In genomic region chr19:38701455-38702063, GRCh38 we compare ENCODE assay signal across 13 cellular contexts. TPM values are rescaled to one million over a fixed set of nuclear protein-coding genes. Genes with fewer than 3 reads are reported as not detected.
A peak's percentile ranks its signal among the peaks of the same experiment; 100 is the strongest.
DNase-seq lines count a peak whose midpoint lies in the region; TF ChIP-seq lines count a peak whose summit lies in the region.
"Had no signal": no experiment of that assay in that cellular context is flagged by ENCODE, and none has a peak within 500 bp of the region (broad histone marks: within the 10 kb centered on the region; RNA-seq: fewer than 3 reads in every experiment).

No MANE protein-coding gene starts in this region.

- no peaks in the 10 kb centered on the region for H3K27me3 Mint-ChIP-seq in neural progenitor cell (ENCODE audit: insufficient read depth, low read depth)
- no peaks in the 10 kb centered on the region for H3K27me3 Mint-ChIP-seq in activated naive CD8-positive, alpha-beta T cell treated with anti-CD3 and anti-CD28 coated beads for 36 hours
- H3K27me3 Mint-ChIP-seq: effector memory CD8-positive, alpha-beta T cell had no signal

- H4K20me1 ChIP-seq in mammary epithelial cell (ENCODE audit: insufficient read depth, low read length) (no peaks in the 10 kb centered on the region), neural progenitor cell (ENCODE audit: low read depth) (peaks cover 39% of the 10 kb centered on the region)

- DNase-seq in breast epithelium (ENCODE audit: low spot score in 2 of 2) (no peak), mammary epithelial cell (no peak), fibroblast of gingiva (ENCODE audit: low read depth) (peak; percentile 85), neuronal stem cell (ENCODE audit: low spot score) (no peak), uterus (no peak), neural progenitor cell (ENCODE audit: low spot score) (no peak), T-helper 1 cell (no peak)
- DNase-seq in activated naive CD8-positive, alpha-beta T cell treated with anti-CD3 and anti-CD28 coated beads for 36 hours, result no peak
- DNase-seq: activated CD4-positive, alpha-beta T cell treated with anti-CD3 and anti-CD28 coated beads for 48 hours; effector memory CD8-positive, alpha-beta T cell; NCI-H345 had no signal

- no peak overlapping the region for H3K14ac ChIP-seq in neuronal stem cell (ENCODE audit: low read length)

- H3K27ac Mint-ChIP-seq in neural progenitor cell, result no peak overlapping the region
- no peak overlapping the region for H3K27ac Mint-ChIP-seq in activated naive CD8-positive, alpha-beta T cell treated with anti-CD3 and anti-CD28 coated beads for 36 hours

- BruUV-seq in mammary epithelial cell (replicated peaks; lab: Mats Ljungman, UMichigan), result no TSS peak

- H3K27ac ChIP-seq in breast epithelium (peak overlapping the region; percentile 85 to 99), mammary epithelial cell (ENCODE audit: insufficient read depth, low read depth, low read length) (no peak overlapping the region), neuronal stem cell (replicated peaks; ENCODE audit: low read length) (no peak overlapping the region), uterus (peak overlapping the region; percentile 95 to 100), neural progenitor cell (no peak overlapping the region)
- H3K27ac ChIP-seq: 22Rv1 had no signal

- H3K79me2 ChIP-seq in mammary epithelial cell (ENCODE audit: insufficient read depth, low read length) (peaks cover 98% of the 10 kb centered on the region), neural progenitor cell (ENCODE audit: low read depth) (peaks cover 41% of the 10 kb centered on the region)

- in situ Hi-C loops in mammary epithelial cell (cut with MboI; ENCODE audit: low sequenced_read_pairs in 2 of 2), result no loop called here

- CTCF ChIA-PET in mammary epithelial cell (lab: Charles Lee; ENCODE audit: low non-redundant PET), result interaction anchor here (0.7 kb wide), 1 partner anchor 234 kb away, joined by 5 read pairs; no protein-coding TSS in a partner anchor

- no peak overlapping the region for H4K8ac ChIP-seq in neuronal stem cell (ENCODE audit: low read depth, low read length)

- H2BK120ac ChIP-seq in neuronal stem cell (ENCODE audit: low read depth, low read length), result no peak overlapping the region

- intact Hi-C loops in breast epithelium (cut with DNase I; ENCODE audit: low total_unique reads), result no loop called here
- intact Hi-C loops in mammary epithelial cell (cut with micrococcal nuclease), result no loop called here
- intact Hi-C loops in uterus (cut with DNase I; ENCODE audit: low total_unique reads), result no loop called here

- no peaks in the 10 kb centered on the region for H3K9me3 Mint-ChIP-seq in neural progenitor cell
- no peaks in the 10 kb centered on the region for H3K9me3 Mint-ChIP-seq in activated naive CD8-positive, alpha-beta T cell treated with anti-CD3 and anti-CD28 coated beads for 36 hours
- H3K9me3 Mint-ChIP-seq: effector memory CD8-positive, alpha-beta T cell had no signal

- no peak overlapping the region for H4K91ac ChIP-seq in neuronal stem cell (ENCODE audit: low read depth, low read length, poor library complexity)

- peaks cover 4 to 9% of the 10 kb centered on the region in 2 donors for H3K4me1 ChIP-seq in breast epithelium
- peaks cover 50% of the 10 kb centered on the region for H3K4me1 ChIP-seq in mammary epithelial cell (ENCODE audit: insufficient read depth, low read length)
- peaks cover 13 to 33% of the 10 kb centered on the region in 2 donors for H3K4me1 ChIP-seq in neuronal stem cell (ENCODE audit: control insufficient read depth in 2 of 2, insufficient read depth in 1 of 2, low read depth in 1 of 2, low read length in 2 of 2)
- peaks cover 23 to 34% of the 10 kb centered on the region in 2 donors for H3K4me1 ChIP-seq in uterus
- H3K4me1 ChIP-seq in neural progenitor cell, result peaks cover 16% of the 10 kb centered on the region

- no peak overlapping the region for H3K18ac ChIP-seq in neuronal stem cell (ENCODE audit: low read length)

- H2BK12ac ChIP-seq in neuronal stem cell (ENCODE audit: low read length), result no peak overlapping the region

- dilution Hi-C loops in mammary epithelial cell (cut with HindIII; ENCODE audit: low sequenced_read_pairs), result loop anchor here (5.0 kb wide), 1 partner anchor 154 kb away; no protein-coding TSS in a partner anchor

- H3K23ac ChIP-seq in neuronal stem cell (ENCODE audit: low read depth, low read length, poor library complexity), result peak overlapping the region; percentile 50

- H3K9ac ChIP-seq in mammary epithelial cell (ENCODE audit: insufficient read depth, low read length) (no peak overlapping the region), neuronal stem cell (ENCODE audit: low read depth, low read length, poor library complexity) (no peak overlapping the region), neural progenitor cell (no peak overlapping the region)

- H3K27me3 ChIP-seq in breast epithelium, result no peaks in the 10 kb centered on the region
- H3K27me3 ChIP-seq in mammary epithelial cell (ENCODE audit: insufficient read depth, low read length), result no peaks in the 10 kb centered on the region
- H3K27me3 ChIP-seq in neuronal stem cell (ENCODE audit: control insufficient read depth in 3 of 3, insufficient read depth in 3 of 3, low read depth in 1 of 3, low read length in 3 of 3), result no peaks in the 10 kb centered on the region
- H3K27me3 ChIP-seq in uterus, result no peaks in the 10 kb centered on the region
- no peaks in the 10 kb centered on the region for H3K27me3 ChIP-seq in neural progenitor cell

- H3K79me1 ChIP-seq in neuronal stem cell (ENCODE audit: low read depth, low read length), result peaks cover 30% of the 10 kb centered on the region

- 48% methylated on average over 6 of the region's 11 CpGs for WGBS in mammary epithelial cell (ENCODE audit: low coverage, missing lambda C conversion rate)
- WGBS in neuronal stem cell (ENCODE audit: extremely low coverage in 2 of 2, insufficient read length in 2 of 2, insufficient replicate concordance in 1 of 2), 2 donors, result no CpG with 5 or more reads among the region's 11 CpGs

- H3K4me3 ChIP-seq in breast epithelium (no peak overlapping the region), mammary epithelial cell (replicated peaks in 1 of 3; ENCODE audit: insufficient read depth in 1 of 3, low read depth in 2 of 3, low read length in 3 of 3) (no peak overlapping the region), neuronal stem cell (ENCODE audit: low read length in 2 of 2) (no peak overlapping the region), uterus (no peak overlapping the region), neural progenitor cell (no peak overlapping the region)

- TF ChIP-seq CTCF in breast epithelium (IDR thresholded peaks at IDR 0.05), result no peak
- no peak for TF ChIP-seq CTCF in mammary epithelial cell (conservative IDR thresholded peaks at IDR 0.05 in 1 of 2, IDR thresholded peaks at IDR 0.05 in 1 of 2; ENCODE audit: extremely low read depth in 1 of 2, insufficient read depth in 1 of 2, low read depth in 1 of 2, low read length in 2 of 2)
- no peak for TF ChIP-seq CTCF in uterus (IDR thresholded peaks at IDR 0.05)
- TF ChIP-seq CTCF in neural progenitor cell (IDR thresholded peaks at IDR 0.05), result no peak

- no peak overlapping the region for H3K4me2 ChIP-seq in mammary epithelial cell (ENCODE audit: insufficient read depth, low read depth, low read length)
- no peak overlapping the region for H3K4me2 ChIP-seq in neuronal stem cell (ENCODE audit: insufficient read depth, low read length, poor library complexity, severe bottlenecking)
- no peak overlapping the region for H3K4me2 ChIP-seq in neural progenitor cell

- no peak for TF ChIP-seq POLR2A in breast epithelium (IDR thresholded peaks at IDR 0.05)
- no peak for TF ChIP-seq POLR2A in uterus (IDR thresholded peaks at IDR 0.05)

- H2BK15ac ChIP-seq in neuronal stem cell (ENCODE audit: low read length), result no peak overlapping the region

- H2AFZ ChIP-seq in mammary epithelial cell (ENCODE audit: low read depth, low read length) (no peak overlapping the region), neuronal stem cell (ENCODE audit: low read length) (no peak overlapping the region), neural progenitor cell (replicated peaks) (no peak overlapping the region)

- H3K36me3 ChIP-seq in breast epithelium, result no peaks in the 10 kb centered on the region
- peaks cover 36% of the 10 kb centered on the region for H3K36me3 ChIP-seq in mammary epithelial cell (ENCODE audit: insufficient read depth, low read length)
- H3K36me3 ChIP-seq in neuronal stem cell (replicated peaks in 1 of 2; ENCODE audit: control insufficient read depth in 2 of 2, insufficient read depth in 2 of 2, low read length in 2 of 2), result peaks cover 53 to 72% of the 10 kb centered on the region in 2 donors
- H3K36me3 ChIP-seq in uterus, result no peaks in the 10 kb centered on the region
- H3K36me3 ChIP-seq in neural progenitor cell, result no peaks in the 10 kb centered on the region

- H3K4me3 Mint-ChIP-seq in neural progenitor cell, result no peak overlapping the region
- no peak overlapping the region for H3K4me3 Mint-ChIP-seq in activated naive CD8-positive, alpha-beta T cell treated with anti-CD3 and anti-CD28 coated beads for 36 hours
- H3K4me3 Mint-ChIP-seq: effector memory CD8-positive, alpha-beta T cell had no signal

- H3K9me3 ChIP-seq in breast epithelium (no peaks in the 10 kb centered on the region), mammary epithelial cell (replicated peaks; ENCODE audit: insufficient read depth, low read length) (no peaks in the 10 kb centered on the region), neuronal stem cell (replicated peaks in 1 of 2; ENCODE audit: control insufficient read depth in 2 of 2, insufficient read depth in 1 of 2, low read depth in 1 of 2, low read length in 2 of 2) (no peaks in the 10 kb centered on the region), uterus (no peaks in the 10 kb centered on the region), neural progenitor cell (ENCODE audit: low read depth) (no peaks in the 10 kb centered on the region)

- peaks cover 16% of the 10 kb centered on the region for H3K36me3 Mint-ChIP-seq in neural progenitor cell
- peaks cover 2% of the 10 kb centered on the region for H3K36me3 Mint-ChIP-seq in activated naive CD8-positive, alpha-beta T cell treated with anti-CD3 and anti-CD28 coated beads for 36 hours

- no peaks in the 10 kb centered on the region for H3F3A ChIP-seq in neural progenitor cell (ENCODE audit: low read depth)

- peaks cover 37% of the 10 kb centered on the region for H3K4me1 Mint-ChIP-seq in neural progenitor cell
- peaks cover 4% of the 10 kb centered on the region for H3K4me1 Mint-ChIP-seq in activated naive CD8-positive, alpha-beta T cell treated with anti-CD3 and anti-CD28 coated beads for 36 hours

- no peak overlapping the region for H3K4ac ChIP-seq in neuronal stem cell (ENCODE audit: low read length)

- peak overlapping the region; percentile 38 for H2AK5ac ChIP-seq in neuronal stem cell (ENCODE audit: low read depth, low read length)

- H2BK5ac ChIP-seq in neuronal stem cell (ENCODE audit: low read length), result peak overlapping the region; percentile 35

RNA-seq across cellular contexts. Expression of gene CAPN12, which starts 42.7 kb away (rescaled TPM):
- 1 to 10 TPM in 2 of 3 donors, under 1 TPM in 1; 0.16 to 9.2 (median 4.1) TPM for total RNA-seq in breast epithelium
- total RNA-seq in mammary epithelial cell, result 1 to 10 TPM in 1 of 2 donors, under 1 TPM in 1; 0.49 to 1.0 TPM
- polyA plus RNA-seq in mammary epithelial cell, result 4.6 TPM
- polyA minus RNA-seq in mammary epithelial cell, result not detected
- polyA plus RNA-seq in neuronal stem cell (2013, experiment 1 of 2), result 5.6 TPM
- polyA plus RNA-seq in neuronal stem cell (2013, experiment 2 of 2), result 5.2 TPM
- total RNA-seq in uterus, result 1 to 10 TPM in 2 of 4 donors, under 1 TPM in 1, not detected in 1; 0.83 to 8.4 (median 8.2) TPM
- 1.0 and 4.9 TPM in 2 replicates for total RNA-seq in neural progenitor cell (ENCODE audit: low replicate concordance)
- total RNA-seq in activated naive CD8-positive, alpha-beta T cell treated with anti-CD3 and anti-CD28 coated beads for 36 hours, result 1 to 10 TPM; 3.8 to 3.9 TPM
- total RNA-seq: SK-MEL-5 had no signal

RNA-seq across cellular contexts. Expression of gene ACTN4, which starts 54.1 kb away (rescaled TPM):
- total RNA-seq in breast epithelium, result 100 to 1,000 TPM; 182 to 296 (median 269) TPM
- total RNA-seq in mammary epithelial cell, result 1,000 to 10,000 TPM in 1 of 2 donors, 100 to 1,000 TPM in 1; 951 to 1,146 TPM
- 524 TPM for polyA plus RNA-seq in mammary epithelial cell
- 912 TPM for polyA minus RNA-seq in mammary epithelial cell
- polyA plus RNA-seq in neuronal stem cell (2013, experiment 1 of 2), result 205 TPM
- 200 TPM for polyA plus RNA-seq in neuronal stem cell (2013, experiment 2 of 2)
- 100 to 1,000 TPM; 259 to 844 (median 429) TPM for total RNA-seq in uterus
- total RNA-seq in neural progenitor cell (ENCODE audit: low replicate concordance), result 127 and 233 TPM in 2 replicates
- total RNA-seq in activated naive CD8-positive, alpha-beta T cell treated with anti-CD3 and anti-CD28 coated beads for 36 hours, result 100 to 1,000 TPM; 160 to 171 TPM

Comparison
In these comparisons a context has a peak if more than half of its experiments do, and no peak if none do; other contexts are left out.
1. H3K27ac ChIP-seq: peak in breast epithelium (2 of 2) and uterus (2 of 2); none in mammary epithelial cell (single experiment), neuronal stem cell (single experiment) and neural progenitor cell (single experiment).